ENCODE assay signal across 19 cellular contexts in genomic region chr2:196108604-196109003, GRCh38. TPM values are rescaled to one million over a fixed set of nuclear protein-coding genes. Genes with fewer than 3 reads are reported as not detected.
DNase-seq lines count a peak whose midpoint lies in the region; ATAC-seq, FAIRE-seq and TF ChIP-seq lines count a peak whose summit lies in the region.
"Had no signal": no experiment of that assay in that cellular context is flagged by ENCODE, and none has a peak within 500 bp of the region (broad histone marks: within the 10 kb centered on the region; RNA-seq: fewer than 3 reads in every experiment).

No MANE protein-coding gene starts in this region.

- in situ Hi-C loops in transverse colon (cut with MboI; ENCODE audit: low pct_ligation_motif_present in 1 of 4, low pct_unique_long_range_greater_than_20kb in 1 of 4, low sequenced_read_pairs in 3 of 4) = loop anchor here in 1 of 4 donors (25.0 kb wide), 1 partner anchor 354 kb away; no protein-coding TSS in a partner anchor

- peaks cover 31% of the 10 kb centered on the region for H3K4me1 Mint-ChIP-seq in WTC11
- peaks cover 58% of the 10 kb centered on the region for H3K4me1 Mint-ChIP-seq in stimulated activated memory B cell treated with anti-CD40 and anti-IgM and Interleukin-4, amounts not matched to agents 10 μg/mL and 1 μg/mL and 100 μg/mL, for 72 hours

- TF ChIP-seq CTCF in WTC11 (IDR thresholded peaks at IDR 0.05) (no peak), transverse colon (IDR thresholded peaks at IDR 0.05) (no peak)

- H3K9me3 Mint-ChIP-seq in WTC11 = peaks cover 1% of the 10 kb centered on the region; the same call in 1 of the 2 replicates
- peaks cover 4% of the 10 kb centered on the region for H3K9me3 Mint-ChIP-seq in stimulated activated memory B cell treated with anti-CD40 and anti-IgM and Interleukin-4, amounts not matched to agents 10 μg/mL and 1 μg/mL and 100 μg/mL, for 72 hours
- H3K9me3 Mint-ChIP-seq: HFFc6 had no signal

- H3K27ac ChIP-seq in transverse colon = no peak overlapping the region
- H3K27ac ChIP-seq: 22Rv1, A549, BLaER1, HL-60 had no signal

- no peaks in the 10 kb centered on the region for H3K9me3 ChIP-seq in transverse colon
- H3K9me3 ChIP-seq: A549 had no signal

- intact Hi-C loops in transverse colon (cut with DNase I; ENCODE audit: low total_unique reads) = no loop called here

- peak; percentile 75 for FAIRE-seq in GM12891 (lab: Jason Lieb, UNC)
- FAIRE-seq: A549 had no signal

- H3K4me3 Mint-ChIP-seq in WTC11 = no peak overlapping the region
- H3K4me3 Mint-ChIP-seq in stimulated activated memory B cell treated with anti-CD40 and anti-IgM and Interleukin-4, amounts not matched to agents 10 μg/mL and 1 μg/mL and 100 μg/mL, for 72 hours = no peak overlapping the region
- H3K4me3 Mint-ChIP-seq: CD14-positive monocyte; CD4-positive, alpha-beta memory T cell; HFFc6 had no signal

- H3K36me3 Mint-ChIP-seq in WTC11 = no peaks in the 10 kb centered on the region
- H3K36me3 Mint-ChIP-seq in stimulated activated memory B cell treated with anti-CD40 and anti-IgM and Interleukin-4, amounts not matched to agents 10 μg/mL and 1 μg/mL and 100 μg/mL, for 72 hours = no peaks in the 10 kb centered on the region
- H3K36me3 Mint-ChIP-seq: CD14-positive monocyte; CD4-positive, alpha-beta memory T cell had no signal

- CTCF ChIA-PET in WTC11 (lab: Charles Lee) = no interaction called here

- 0 out of 2 replicates have a peak overlapping the region, but pooled peaks have one; percentile 2 for H3K27ac Mint-ChIP-seq in WTC11
- H3K27ac Mint-ChIP-seq in stimulated activated memory B cell treated with anti-CD40 and anti-IgM and Interleukin-4, amounts not matched to agents 10 μg/mL and 1 μg/mL and 100 μg/mL, for 72 hours = peak overlapping the region; percentile 82
- H3K27ac Mint-ChIP-seq: CD14-positive monocyte; CD4-positive, alpha-beta memory T cell; HFFc6 had no signal

- no peaks in the 10 kb centered on the region for H3K27me3 ChIP-seq in transverse colon
- H3K27me3 ChIP-seq: BLaER1 had no signal

- no peak overlapping the region for H3K4me3 ChIP-seq in transverse colon
- H3K4me3 ChIP-seq: A549, BLaER1 had no signal

- peaks cover 0 to 3% (median 0%) of the 10 kb centered on the region in 4 donors for H3K4me1 ChIP-seq in transverse colon

- ATAC-seq in HG02870 (IDR thresholded peaks at IDR 0.05; ENCODE audit: unreplicated experiment) (peak; percentile 40), WTC11 (no peak), HG02798 (IDR thresholded peaks at IDR 0.05; ENCODE audit: poor library complexity, unreplicated experiment) (no peak)
- ATAC-seq in stimulated activated memory B cell treated with anti-CD40 and anti-IgM and Interleukin-4, amounts not matched to agents 10 μg/mL and 1 μg/mL and 100 μg/mL, for 72 hours = peak; percentile 45
- ATAC-seq: A549, HCT116 had no signal

- H3K36me3 ChIP-seq in transverse colon = no peaks in the 10 kb centered on the region
- H3K36me3 ChIP-seq: BLaER1 had no signal

- H3K27me3 Mint-ChIP-seq in WTC11 (ENCODE audit: low read depth) = no peaks in the 10 kb centered on the region
- H3K27me3 Mint-ChIP-seq in stimulated activated memory B cell treated with anti-CD40 and anti-IgM and Interleukin-4, amounts not matched to agents 10 μg/mL and 1 μg/mL and 100 μg/mL, for 72 hours = no peaks in the 10 kb centered on the region
- H3K27me3 Mint-ChIP-seq: CD4-positive, alpha-beta memory T cell had no signal

- DNase-seq in GM12891 (ENCODE audit: insufficient read length, low spot score) = no peak
- DNase-seq in WTC11 (ENCODE audit: low spot score) = no peak
- DNase-seq in transverse colon = no peak
- no peak for DNase-seq in retina
- DNase-seq: CD4-positive, alpha-beta memory T cell; DMS79 treated with DMSO at 0.1 percent for 48 hours; GF-D8; GOT3; H7; HFFc6 had no signal

- TF ChIP-seq POLR2A in GM12891 (IDR thresholded peaks at IDR 0.05; ENCODE audit: low read depth, low read length) (no peak), transverse colon (IDR thresholded peaks at IDR 0.05) (no peak)

- 71 to 100% methylated on average over 1 of the region's 1 CpG for WGBS in transverse colon (ENCODE audit: low coverage in 1 of 2), 2 donors

- no peak for TF ChIP-seq EP300 in transverse colon (IDR thresholded peaks at IDR 0.05; ENCODE audit: low read depth)

- POLR2A ChIA-PET in WTC11 (lab: Charles Lee) = no interaction called here

TF ChIP-seq in GM12891, 5 proteins besides CTCF, POLR2A, EP300 and RAD21:
- no peak for TF ChIP-seq PAX5 (IDR thresholded peaks at IDR 0.05; ENCODE audit: insufficient read depth, low read length, severe bottlenecking)

TF ChIP-seq in WTC11, 78 proteins besides CTCF, POLR2A, EP300 and RAD21:
- TF ChIP-seq ARID4B (CRISPR knock-in tag; IDR thresholded peaks at IDR 0.05; ENCODE audit: borderline replicate concordance) (no peak), ZNF232 (CRISPR knock-in tag; IDR thresholded peaks at IDR 0.05) (no peak), GTF2I (CRISPR knock-in tag; conservative IDR thresholded peaks at IDR 0.05) (no peak)
TF ChIP-seq in WTC11: peak in this region for 0.

RNA-seq across cellular contexts. Expression of gene DNAH7, which starts 40.0 kb away (rescaled TPM):
- 0.08 TPM for polyA plus RNA-seq in GM12891 (2012; ENCODE audit: low read depth, missing spikeins)
- 0.04 to 0.23 TPM (median 0.14 TPM) in 3 replicates for total RNA-seq in WTC11 (2021)
- total RNA-seq in transverse colon = 10 to 100 TPM in 2 of 4 donors, 1 to 10 TPM in 2; 1.8 to 56.9 (median 8.1) TPM
- total RNA-seq: CD4-positive, alpha-beta memory T cell had no signal
- polyA plus RNA-seq: CD14-positive monocyte; CD4-positive, alpha-beta memory T cell had no signal

Comparison
In these comparisons a context has a peak if more than half of its experiments do, and no peak if none do; other contexts are left out.
1. ATAC-seq: peak in HG02870 (single experiment) and stimulated activated memory B cell treated with anti-CD40 and anti-IgM and Interleukin-4, amounts not matched to agents 10 μg/mL and 1 μg/mL and 100 μg/mL, for 72 hours (single experiment); none in WTC11 (single experiment) and HG02798 (single experiment).